Comparison of ENCODE assay signal across 17 cellular contexts in genomic region chr5:131475416-131476045, GRCh38.
DNase-seq lines count a peak whose midpoint lies in the region; ATAC-seq, FAIRE-seq and TF ChIP-seq lines count a peak whose summit lies in the region.
"Had no signal": no experiment of that assay in that cellular context is flagged by ENCODE, and none has a peak within 500 bp of the region (broad histone marks: within the 10 kb centered on the region; RNA-seq: fewer than 3 reads in every experiment).

No MANE protein-coding gene starts in this region.

- WGBS in pancreas, 2 donors: 52 to 54% methylated on average over 3 of the region's 3 CpGs

- H3K9me2 ChIP-seq in PC-3 (replicated peaks; ENCODE audit: low read length): no peaks in the 10 kb centered on the region

- no peaks in the 10 kb centered on the region for H3K4me1 ChIP-seq in pancreas
- no peaks in the 10 kb centered on the region for H3K4me1 ChIP-seq in PC-3 (ENCODE audit: insufficient read depth, low read length)

- no peak overlapping the region for H3K4me3 Mint-ChIP-seq in T-cell
- H3K4me3 Mint-ChIP-seq: activated CD4-positive, alpha-beta memory T cell treated with anti-CD3 and anti-CD28 coated beads, Interleukin-2, amount 10 ng/mL, durations not matched to agents 7 days and 5 days; activated T-cell treated with anti-CD3 and anti-CD28 coated beads, Interleukin-2, amount 50 U/mL, for 72 hours; central memory CD8-positive, alpha-beta T cell; H9 had no signal

- H3K4me3 ChIP-seq in pancreas (no peak overlapping the region), PC-3 (ENCODE audit: low read length) (no peak overlapping the region)
- H3K4me3 ChIP-seq: MG63 had no signal

- BruUV-seq in PC-3 (replicated peaks; lab: Mats Ljungman, UMichigan): no TSS peak

- H3K27me3 ChIP-seq in pancreas (no peaks in the 10 kb centered on the region), PC-3 (ENCODE audit: low read length) (no peaks in the 10 kb centered on the region)
- H3K27me3 ChIP-seq: MG63 had no signal

- H3K27ac Mint-ChIP-seq in T-cell: peak overlapping the region; percentile 52 to 78
- H3K27ac Mint-ChIP-seq: activated CD4-positive, alpha-beta memory T cell treated with anti-CD3 and anti-CD28 coated beads, Interleukin-2, amount 10 ng/mL, durations not matched to agents 7 days and 5 days; activated T-cell treated with anti-CD3 and anti-CD28 coated beads, Interleukin-2, amount 50 U/mL, for 72 hours; H9 had no signal

- H3K79me2 ChIP-seq in PC-3 (ENCODE audit: low read length): no peaks in the 10 kb centered on the region

- no peak for TF ChIP-seq CTCF in pancreas (IDR thresholded peaks at IDR 0.05)
- no peak for TF ChIP-seq CTCF in PC-3 (conservative IDR thresholded peaks at IDR 0.05; ENCODE audit: low read depth, low read length)

- DNase-seq in DMS53 (lab: John Stamatoyannopoulos, UW): peak; percentile 11
- no peak for DNase-seq in DMS53 treated with DMSO at 0.1 percent for 48 hours (lab: John Stamatoyannopoulos, UW; ENCODE audit: unreplicated experiment)
- DNase-seq in T-cell: no peak
- DNase-seq in fibroblast of gingiva (ENCODE audit: low read depth): peak; percentile 3
- DNase-seq in pancreas: no peak
- DNase-seq in left colon: no peak
- DNase-seq in PC-3: no peak
- DNase-seq: activated CD4-positive, alpha-beta memory T cell treated with anti-CD3 and anti-CD28 coated beads, Interleukin-2, amount 10 ng/mL, durations not matched to agents 7 days and 5 days; activated T-cell treated with anti-CD3 and anti-CD28 coated beads, Interleukin-2, amount 50 U/mL, for 72 hours; H9; kidney glomerular epithelial cell; MG63; NCI-H1694 treated with DMSO at 0.1 percent for 48 hours had no signal

- H3K36me3 ChIP-seq in pancreas (no peaks in the 10 kb centered on the region), PC-3 (ENCODE audit: low read depth, low read length) (no peaks in the 10 kb centered on the region)

- H3K36me3 Mint-ChIP-seq in T-cell: peaks cover 61% of the 10 kb centered on the region

- H4K20me1 ChIP-seq in PC-3 (ENCODE audit: low read length): no peaks in the 10 kb centered on the region

- no peak overlapping the region for H3K9ac ChIP-seq in PC-3 (ENCODE audit: low read length)

- no peaks in the 10 kb centered on the region for H3F3A ChIP-seq in PC-3 (ENCODE audit: low read length, unreplicated experiment)

- peaks cover 34 to 61% (median 44%) of the 10 kb centered on the region in 3 donors for H3K4me1 Mint-ChIP-seq in T-cell

- H3K9me3 ChIP-seq in pancreas (no peaks in the 10 kb centered on the region), PC-3 (ENCODE audit: low read length) (no peaks in the 10 kb centered on the region)
- H3K9me3 ChIP-seq: MG63 had no signal

- FAIRE-seq in pancreas (lab: Jason Lieb, UNC): peak; percentile 20

- ATAC-seq in T-cell (replicated peaks in 1 of 4) (no peak), pancreas (no peak), left colon (no peak), PC-3 (no peak), GM18907 (IDR thresholded peaks at IDR 0.05; ENCODE audit: unreplicated experiment) (no peak)
- ATAC-seq: activated T-cell treated with anti-CD3 and anti-CD28 coated beads, Interleukin-2, amount 50 U/mL, for 72 hours had no signal

- CTCF ChIA-PET in T-cell (lab: Charles Lee): interaction anchor here in 1 of 2 donors (0.6 kb wide), 1 partner anchor 39 kb away, joined by 3 read pairs; no protein-coding TSS in a partner anchor
- CTCF ChIA-PET in PC-3 (lab: Charles Lee): no interaction called here

- H3K27ac ChIP-seq in pancreas (no peak overlapping the region), PC-3 (ENCODE audit: low read length) (no peak overlapping the region)
- H3K27ac ChIP-seq: 22Rv1, C4-2B had no signal

- no peaks in the 10 kb centered on the region for H3K9me3 Mint-ChIP-seq in T-cell
- H3K9me3 Mint-ChIP-seq: activated CD4-positive, alpha-beta memory T cell treated with anti-CD3 and anti-CD28 coated beads, Interleukin-2, amount 10 ng/mL, durations not matched to agents 7 days and 5 days; activated T-cell treated with anti-CD3 and anti-CD28 coated beads, Interleukin-2, amount 50 U/mL, for 72 hours; central memory CD8-positive, alpha-beta T cell; H9 had no signal

- no peak overlapping the region for H2AFZ ChIP-seq in PC-3 (ENCODE audit: low read length)

- POLR2A ChIA-PET in T-cell (lab: Charles Lee): interaction anchor here in 1 of 2 donors (0.6 kb wide), 1 partner anchor 307 kb away, joined by 3 read pairs; no protein-coding TSS in a partner anchor
- POLR2A ChIA-PET in PC-3 (lab: Charles Lee; ENCODE audit: unreplicated experiment): no interaction called here

- H3K4me2 ChIP-seq in PC-3 (ENCODE audit: low read length): no peak overlapping the region

- H3K27me3 Mint-ChIP-seq in T-cell: no peaks in the 10 kb centered on the region
- H3K27me3 Mint-ChIP-seq: activated CD4-positive, alpha-beta memory T cell treated with anti-CD3 and anti-CD28 coated beads, Interleukin-2, amount 10 ng/mL, durations not matched to agents 7 days and 5 days; central memory CD8-positive, alpha-beta T cell had no signal

- intact Hi-C loops in pancreas (cut with DNase I): no loop called here
- intact Hi-C loops in left colon (cut with DNase I, micrococcal nuclease): no loop called here
- intact Hi-C loops in PC-3 (cut with micrococcal nuclease): no loop called here

Comparison
In these comparisons a context has a peak if more than half of its experiments do, and no peak if none do; other contexts are left out.
1. DNase-seq: peak in DMS53 (single experiment) and fibroblast of gingiva (single experiment); none in DMS53 treated with DMSO at 0.1 percent for 48 hours (single experiment), T-cell (0 of 34), pancreas (0 of 6), left colon (0 of 2) and PC-3 (single experiment).